Comparison of ENCODE assay signal across 1 cellular context in the genomic region with DNA sequence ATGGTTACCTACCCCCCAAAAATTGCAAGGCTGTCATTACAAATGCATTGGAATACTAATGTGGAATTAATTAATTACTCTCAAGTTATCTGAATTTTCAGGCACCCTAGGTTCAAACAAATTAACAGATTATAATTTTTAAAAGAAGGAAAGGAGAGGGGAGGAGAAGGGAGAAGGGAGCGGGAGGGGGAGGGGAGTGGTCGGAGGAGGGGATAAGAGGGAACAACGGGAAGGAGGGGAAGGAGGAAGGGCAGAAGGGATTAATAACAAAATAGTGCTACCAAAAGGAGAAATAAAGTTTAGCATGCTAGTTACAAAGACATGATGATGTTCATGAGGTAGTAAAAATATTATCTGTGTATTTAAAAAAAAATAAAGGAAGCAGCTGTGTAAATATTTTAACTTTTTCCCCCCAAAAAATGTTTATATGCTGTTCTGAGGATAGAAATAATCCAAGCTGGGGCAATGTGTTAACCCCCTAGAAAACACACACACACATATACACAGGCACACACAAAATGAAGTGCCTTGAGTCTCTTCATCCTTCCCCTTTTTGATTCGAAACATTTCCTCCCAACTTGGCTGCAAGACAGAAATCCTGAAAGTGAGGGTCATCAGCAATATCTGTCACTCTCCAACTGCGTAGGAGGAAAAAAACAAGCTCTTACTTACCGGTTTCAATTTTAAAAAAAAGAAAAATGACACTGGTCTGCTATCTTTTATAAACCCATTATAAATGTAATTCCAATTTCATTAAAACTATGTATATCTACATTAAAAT.
TF ChIP-seq lines count a peak whose summit lies in the region.

No MANE protein-coding gene starts in this region.

TF ChIP-seq in GM23338, 12 proteins besides CTCF, POLR2A, EP300 and RAD21 (continued from another document):
- TF ChIP-seq, protein P1, sequence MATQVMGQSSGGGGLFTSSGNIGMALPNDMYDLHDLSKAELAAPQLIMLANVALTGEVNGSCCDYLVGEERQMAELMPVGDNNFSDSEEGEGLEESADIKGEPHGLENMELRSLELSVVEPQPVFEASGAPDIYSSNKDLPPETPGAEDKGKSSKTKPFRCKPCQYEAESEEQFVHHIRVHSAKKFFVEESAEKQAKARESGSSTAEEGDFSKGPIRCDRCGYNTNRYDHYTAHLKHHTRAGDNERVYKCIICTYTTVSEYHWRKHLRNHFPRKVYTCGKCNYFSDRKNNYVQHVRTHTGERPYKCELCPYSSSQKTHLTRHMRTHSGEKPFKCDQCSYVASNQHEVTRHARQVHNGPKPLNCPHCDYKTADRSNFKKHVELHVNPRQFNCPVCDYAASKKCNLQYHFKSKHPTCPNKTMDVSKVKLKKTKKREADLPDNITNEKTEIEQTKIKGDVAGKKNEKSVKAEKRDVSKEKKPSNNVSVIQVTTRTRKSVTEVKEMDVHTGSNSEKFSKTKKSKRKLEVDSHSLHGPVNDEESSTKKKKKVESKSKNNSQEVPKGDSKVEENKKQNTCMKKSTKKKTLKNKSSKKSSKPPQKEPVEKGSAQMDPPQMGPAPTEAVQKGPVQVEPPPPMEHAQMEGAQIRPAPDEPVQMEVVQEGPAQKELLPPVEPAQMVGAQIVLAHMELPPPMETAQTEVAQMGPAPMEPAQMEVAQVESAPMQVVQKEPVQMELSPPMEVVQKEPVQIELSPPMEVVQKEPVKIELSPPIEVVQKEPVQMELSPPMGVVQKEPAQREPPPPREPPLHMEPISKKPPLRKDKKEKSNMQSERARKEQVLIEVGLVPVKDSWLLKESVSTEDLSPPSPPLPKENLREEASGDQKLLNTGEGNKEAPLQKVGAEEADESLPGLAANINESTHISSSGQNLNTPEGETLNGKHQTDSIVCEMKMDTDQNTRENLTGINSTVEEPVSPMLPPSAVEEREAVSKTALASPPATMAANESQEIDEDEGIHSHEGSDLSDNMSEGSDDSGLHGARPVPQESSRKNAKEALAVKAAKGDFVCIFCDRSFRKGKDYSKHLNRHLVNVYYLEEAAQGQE (IDR thresholded peaks at IDR 0.05; ENCODE audit: unreplicated experiment) = no peak
- TF ChIP-seq EZH2phosphoT487 (IDR thresholded peaks at IDR 0.05; ENCODE audit: unreplicated experiment) = no peak
- no peak for TF ChIP-seq ZNF114 (CRISPR knock-in tag; IDR thresholded peaks at IDR 0.05)
- TF ChIP-seq EZH2 (IDR thresholded peaks at IDR 0.05; ENCODE audit: low read depth, unreplicated experiment) = no peak
TF ChIP-seq in GM23338: peak in this region for 0.
